ENCODE assay signal across 10 cellular contexts in genomic region chr1:27633640-27634165, GRCh38. TPM values are rescaled to one million over a fixed set of nuclear protein-coding genes. Genes with fewer than 3 reads are reported as not detected.
DNase-seq lines count a peak whose midpoint lies in the region; ATAC-seq and TF ChIP-seq lines count a peak whose summit lies in the region.
"Had no signal": no experiment of that assay in that cellular context is flagged by ENCODE, and none has a peak within 500 bp of the region (broad histone marks: within the 10 kb centered on the region; RNA-seq: fewer than 3 reads in every experiment).

No MANE protein-coding gene starts in this region.

- POLR2A ChIA-PET in MCF 10A (lab: Yijun Ruan, JAX) = no interaction called here

- H3K27ac ChIP-seq in breast epithelium (peak overlapping the region; percentile 61 to 82), urinary bladder (ENCODE audit: low read depth) (peak overlapping the region; percentile 28)

- peaks cover 4% of the 10 kb centered on the region for H3K4me1 Mint-ChIP-seq in MCF 10A (ENCODE audit: insufficient read depth, unreplicated experiment)
- H3K4me1 Mint-ChIP-seq in central memory CD8-positive, alpha-beta T cell = peaks cover 66% of the 10 kb centered on the region

- H3K4me1 ChIP-seq in breast epithelium (no peaks in the 10 kb centered on the region), mucosa of stomach (ENCODE audit: control insufficient read depth, insufficient read depth, low read length) (peaks cover 5% of the 10 kb centered on the region), urinary bladder (ENCODE audit: insufficient read depth) (no peaks in the 10 kb centered on the region)

- ATAC-seq in central memory CD8-positive, alpha-beta T cell (replicated peaks; ENCODE audit: extremely low read depth, poor library complexity, severe bottlenecking) = no peak

- CTCF ChIA-PET in MCF 10A (lab: Yijun Ruan, JAX) = interaction anchor here (1.0 kb wide), 1 partner anchor 25 kb away, joined by 5 read pairs; no protein-coding TSS in a partner anchor

- H3K36me3 ChIP-seq in breast epithelium (no peaks in the 10 kb centered on the region), mucosa of stomach (ENCODE audit: control insufficient read depth, insufficient read depth, low read length) (no peaks in the 10 kb centered on the region), urinary bladder (ENCODE audit: insufficient read depth) (no peaks in the 10 kb centered on the region)

- peak overlapping the region; percentile 64 for H3K9ac ChIP-seq in mucosa of stomach (ENCODE audit: low read length)

- H3K4me3 ChIP-seq in breast epithelium (peak overlapping the region; percentile 54 to 70 (median 61)), mucosa of stomach (ENCODE audit: low read length) (peak overlapping the region; percentile 25), urinary bladder (ENCODE audit: low read depth, low read length) (peak overlapping the region; percentile 46)

- TF ChIP-seq CTCF in breast epithelium (IDR thresholded peaks at IDR 0.05) = no peak
- TF ChIP-seq CTCF in MCF 10A (IDR thresholded peaks at IDR 0.05; ENCODE audit: unreplicated experiment) = no peak

- no TSS peak for BruUV-seq in MCF 10A (replicated peaks; lab: Mats Ljungman, UMichigan)

- no peak for TF ChIP-seq POLR2A in breast epithelium (IDR thresholded peaks at IDR 0.05)

- H3K36me3 Mint-ChIP-seq in MCF 10A (ENCODE audit: insufficient read depth, unreplicated experiment) = no peaks in the 10 kb centered on the region
- H3K36me3 Mint-ChIP-seq in central memory CD8-positive, alpha-beta T cell (ENCODE audit: insufficient read depth) = peaks cover 19% of the 10 kb centered on the region

- DNase-seq in breast epithelium (ENCODE audit: low spot score in 2 of 2) (no peak), MCF 10A (ENCODE audit: unreplicated experiment) (no peak), GDM1 (lab: John Stamatoyannopoulos, UW) (no peak), HK-2 (ENCODE audit: unreplicated experiment) (no peak)
- DNase-seq in central memory CD8-positive, alpha-beta T cell (ENCODE audit: low spot score in 2 of 2) = no peak
- no peak for DNase-seq in activated CD8-positive, alpha-beta memory T cell treated with anti-CD3 and anti-CD28 coated beads, Interleukin-2, amount 50 U/mL, for 4 hours
- DNase-seq: cortex of kidney had no signal

- intact Hi-C loops in breast epithelium (cut with DNase I; ENCODE audit: low total_unique reads) (no loop called here), MCF 10A (cut with micrococcal nuclease) (no loop called here)

- H3K27me3 ChIP-seq in breast epithelium = no peaks in the 10 kb centered on the region
- H3K27me3 ChIP-seq in mucosa of stomach (ENCODE audit: control insufficient read depth, insufficient read depth, low read length) = peaks cover 34% of the 10 kb centered on the region

- H3K27me3 Mint-ChIP-seq in MCF 10A (ENCODE audit: insufficient read depth, unreplicated experiment) = peaks cover 21% of the 10 kb centered on the region
- H3K27me3 Mint-ChIP-seq in central memory CD8-positive, alpha-beta T cell = no peaks in the 10 kb centered on the region

- no peaks in the 10 kb centered on the region for H3K9me3 ChIP-seq in breast epithelium
- no peaks in the 10 kb centered on the region for H3K9me3 ChIP-seq in mucosa of stomach (ENCODE audit: control insufficient read depth, low read length)

- no peaks in the 10 kb centered on the region for H3K9me3 Mint-ChIP-seq in MCF 10A (ENCODE audit: unreplicated experiment)
- H3K9me3 Mint-ChIP-seq in central memory CD8-positive, alpha-beta T cell = no peaks in the 10 kb centered on the region

- H3K4me3 Mint-ChIP-seq in MCF 10A (ENCODE audit: unreplicated experiment) = no peak overlapping the region
- H3K4me3 Mint-ChIP-seq in central memory CD8-positive, alpha-beta T cell = peak overlapping the region; percentile 64

- no peak overlapping the region for H3K27ac Mint-ChIP-seq in MCF 10A (ENCODE audit: low read depth, unreplicated experiment)
- peak overlapping the region; percentile 97 for H3K27ac Mint-ChIP-seq in central memory CD8-positive, alpha-beta T cell (ENCODE audit: low read depth)

- WGBS in urinary bladder = 37% methylated on average over 14 of the region's 14 CpGs

RNA-seq across cellular contexts. Expression of gene FGR, which starts 1.3 kb away (rescaled TPM):
- total RNA-seq in breast epithelium = 10 to 100 TPM; 22.1 to 46.9 (median 24.3) TPM
- not detected in 2 replicates for total RNA-seq in MCF 10A (2022)
- total RNA-seq in urinary bladder = 3.4 TPM
- 15.8 TPM for polyA plus RNA-seq in urinary bladder
- total RNA-seq: RPMI7951 had no signal

RNA-seq across cellular contexts. Expression of gene AHDC1, which starts 29.8 kb away (rescaled TPM):
- total RNA-seq in breast epithelium (10 to 100 TPM; 10.7 to 17.1 (median 15.4) TPM), MCF 10A (2022) (18.4 and 25.2 TPM in 2 replicates), urinary bladder (19.0 TPM)
- 44.8 TPM for polyA plus RNA-seq in urinary bladder

RNA-seq across cellular contexts. Expression of gene IFI6, which starts 38.3 kb away (rescaled TPM):
- total RNA-seq in breast epithelium = 10 to 100 TPM; 18.7 to 50.6 (median 47.4) TPM
- total RNA-seq in MCF 10A (2022) = 3.8 and 5.8 TPM in 2 replicates
- total RNA-seq in urinary bladder = 40.2 TPM
- polyA plus RNA-seq in urinary bladder = 217 TPM
